Comparison of ENCODE assay signal across 12 cellular contexts in genomic region chr3:119298565-119298941, GRCh38.
"Had no signal": no experiment of that assay in that cellular context is flagged by ENCODE, and none has a peak within 500 bp of the region (broad histone marks: within the 10 kb centered on the region; RNA-seq: fewer than 3 reads in every experiment).

No MANE protein-coding gene starts in this region.

- DNase-seq: activated CD4-positive, alpha-beta T cell treated with anti-CD3 and anti-CD28 coated beads for 48 hours; activated naive CD4-positive, alpha-beta T cell treated with anti-CD3 and anti-CD28 coated beads for 36 hours; colonic mucosa; effector CD8-positive, alpha-beta T cell; gastrocnemius medialis; kidney; naive thymus-derived CD8-positive, alpha-beta T cell; occipital lobe; stimulated activated CD4-positive, alpha-beta T cell treated with anti-CD3 and anti-CD28 coated beads, Interleukin-4, amount 100 ng/mL, for 24 hours; T1000; transverse colon had no signal

- H3K36me3 ChIP-seq: colonic mucosa, gastrocnemius medialis had no signal

- H3K9me3 ChIP-seq: colonic mucosa, gastrocnemius medialis, transverse colon had no signal

- H3K4me1 ChIP-seq: colonic mucosa had no signal

- H3K27ac Mint-ChIP-seq: activated naive CD4-positive, alpha-beta T cell treated with anti-CD3 and anti-CD28 coated beads for 36 hours; activated T-helper 1 cell treated with anti-CD3 and anti-CD28 coated beads, Interleukin-12 subunit alpha, Interleukin-12 subunit beta, Interleukin-2, Interleukin-4 antibody, amounts not matched to agents 30 ng/mL and 10 ng/mL and 1 ng/mL, durations not matched to agents 14 hours and 24 hours and 36 hours had no signal

- H3K4me3 Mint-ChIP-seq: activated naive CD4-positive, alpha-beta T cell treated with anti-CD3 and anti-CD28 coated beads for 36 hours; activated T-helper 1 cell treated with anti-CD3 and anti-CD28 coated beads, Interleukin-12 subunit alpha, Interleukin-12 subunit beta, Interleukin-2, Interleukin-4 antibody, amounts not matched to agents 30 ng/mL and 10 ng/mL and 1 ng/mL, durations not matched to agents 14 hours and 24 hours and 36 hours; naive thymus-derived CD8-positive, alpha-beta T cell had no signal

- H3K27me3 ChIP-seq: colonic mucosa, gastrocnemius medialis, transverse colon had no signal

- H3K27me3 Mint-ChIP-seq: naive thymus-derived CD8-positive, alpha-beta T cell had no signal

- H3K9me3 Mint-ChIP-seq: activated naive CD4-positive, alpha-beta T cell treated with anti-CD3 and anti-CD28 coated beads for 36 hours; activated T-helper 1 cell treated with anti-CD3 and anti-CD28 coated beads, Interleukin-12 subunit alpha, Interleukin-12 subunit beta, Interleukin-2, Interleukin-4 antibody, amounts not matched to agents 30 ng/mL and 10 ng/mL and 1 ng/mL, durations not matched to agents 14 hours and 24 hours and 36 hours; naive thymus-derived CD8-positive, alpha-beta T cell had no signal

- H3K4me3 ChIP-seq: colonic mucosa, transverse colon had no signal

- H3K27ac ChIP-seq: colonic mucosa, gastrocnemius medialis, transverse colon had no signal

- ATAC-seq: gastrocnemius medialis; naive thymus-derived CD8-positive, alpha-beta T cell had no signal
